13 cellular contexts compared by ENCODE assay signal in genomic region chr16:87411375-87412271, GRCh38.
"Had no signal": no experiment of that assay in that cellular context is flagged by ENCODE, and none has a peak within 500 bp of the region (broad histone marks: within the 10 kb centered on the region; RNA-seq: fewer than 3 reads in every experiment).

No MANE protein-coding gene starts in this region.

- H3K27me3 Mint-ChIP-seq: stimulated activated naive B cell treated with anti-CD40 and anti-IgM and Interleukin-4, amounts not matched to agents 10 μg/mL and 1 μg/mL and 100 μg/mL, for 72 hours had no signal

- ATAC-seq: activated CD4-positive, CD25-positive, alpha-beta regulatory T cell treated with anti-CD3 and anti-CD28 coated beads, Interleukin-2, amount 50 U/mL, for 24 hours; left ventricle myocardium superior; stimulated activated naive B cell treated with anti-CD40 and anti-IgM and Interleukin-4, amounts not matched to agents 10 μg/mL and 1 μg/mL and 100 μg/mL, for 72 hours had no signal

- H3K4me1 ChIP-seq: colonic mucosa, esophagus muscularis mucosa had no signal

- H3K4me3 Mint-ChIP-seq: stimulated activated naive B cell treated with anti-CD40 and anti-IgM and Interleukin-4, amounts not matched to agents 10 μg/mL and 1 μg/mL and 100 μg/mL, for 72 hours had no signal

- H3K9me3 ChIP-seq: colonic mucosa, esophagus muscularis mucosa, ovary, thyroid gland had no signal

- H3K4me3 ChIP-seq: colonic mucosa, esophagus muscularis mucosa, ovary, thyroid gland had no signal

- H3K9me3 Mint-ChIP-seq: activated T-helper 2 cell treated with anti-CD3 and anti-CD28 coated beads, Interferon-gamma antibody, Interleukin-2, Interleukin-4, amounts not matched to agents 10 μg/mL and 5 μg/mL and 100 μg/mL, durations not matched to agents 14 hours and 24 hours and 36 hours; stimulated activated naive B cell treated with anti-CD40 and anti-IgM and Interleukin-4, amounts not matched to agents 10 μg/mL and 1 μg/mL and 100 μg/mL, for 72 hours had no signal

- DNase-seq: activated CD4-positive, alpha-beta T cell treated with anti-CD3 and anti-CD28 coated beads, Interleukin-2, amount 50 U/mL, for 1 hour; activated naive CD4-positive, alpha-beta T cell treated with anti-CD3 and anti-CD28 coated beads, Interleukin-2, amount 50 U/mL, for 16 hours; activated T-cell treated with anti-CD3 and anti-CD28 coated beads for 4 hours; colonic mucosa; islet precursor cell; left ventricle myocardium superior; stimulated activated CD4-positive, alpha-beta T cell treated with anti-CD3 and anti-CD28 coated beads, Interleukin-4, amount 100 ng/mL, for 1 hour; stimulated activated naive B cell treated with anti-CD40 and anti-IgM and Interleukin-4, amounts not matched to agents 10 μg/mL and 1 μg/mL and 100 μg/mL, for 72 hours; thyroid gland had no signal

- H3K36me3 ChIP-seq: ovary had no signal

- H3K27ac ChIP-seq: colonic mucosa, esophagus muscularis mucosa, ovary, thyroid gland had no signal

- H3K27me3 ChIP-seq: colonic mucosa, esophagus muscularis mucosa, ovary, thyroid gland had no signal

- H3K27ac Mint-ChIP-seq: activated T-helper 2 cell treated with anti-CD3 and anti-CD28 coated beads, Interferon-gamma antibody, Interleukin-2, Interleukin-4, amounts not matched to agents 10 μg/mL and 5 μg/mL and 100 μg/mL, durations not matched to agents 14 hours and 24 hours and 36 hours; stimulated activated naive B cell treated with anti-CD40 and anti-IgM and Interleukin-4, amounts not matched to agents 10 μg/mL and 1 μg/mL and 100 μg/mL, for 72 hours had no signal
